In genomic region chr1:8396083-8396911, GRCh38 we compare ENCODE assay signal across 8 cellular contexts.
DNase-seq lines count a peak whose midpoint lies in the region; FAIRE-seq and TF ChIP-seq lines count a peak whose summit lies in the region.
"Had no signal": no experiment of that assay in that cellular context is flagged by ENCODE, and none has a peak within 500 bp of the region (broad histone marks: within the 10 kb centered on the region; RNA-seq: fewer than 3 reads in every experiment).

No MANE protein-coding gene starts in this region.

- H3K36me3 ChIP-seq in Karpas-422 (ENCODE audit: insufficient read depth, low read length) (peaks cover 80% of the 10 kb centered on the region), astrocyte (ENCODE audit: insufficient read depth, low read length) (peaks cover 5% of the 10 kb centered on the region), kidney (ENCODE audit: control insufficient read depth in 1 of 2, insufficient read depth in 2 of 2, low read length in 2 of 2) (peaks cover 0 to 7% of the 10 kb centered on the region in 2 donors), thyroid gland (no peaks in the 10 kb centered on the region)
- H3K36me3 ChIP-seq: ovary had no signal

- H3K4me3 Mint-ChIP-seq in astrocyte (ENCODE audit: unreplicated experiment): peak overlapping the region; percentile 0

- H2AFZ ChIP-seq in Karpas-422 (ENCODE audit: low read length) (no peak overlapping the region), astrocyte (ENCODE audit: low read depth, low read length) (no peak overlapping the region)

- H3K4me2 ChIP-seq in Karpas-422 (ENCODE audit: low read depth, low read length, poor library complexity, severe bottlenecking) (peak overlapping the region; percentile 50), astrocyte (ENCODE audit: low read length) (peak overlapping the region; percentile 80)

- H3K36me3 Mint-ChIP-seq in astrocyte (ENCODE audit: low read depth, unreplicated experiment): peaks cover 9% of the 10 kb centered on the region

- H3K27ac ChIP-seq in Karpas-422 (ENCODE audit: low read length) (peak overlapping the region; percentile 71), astrocyte (ENCODE audit: low read depth, low read length) (peak overlapping the region; percentile 98), kidney (ENCODE audit: low read depth in 2 of 2, low read length in 2 of 2) (peak overlapping the region; percentile 72 to 76), thyroid gland (peak overlapping the region; percentile 30 to 60 (median 54))
- H3K27ac ChIP-seq: ovary had no signal

- no peak for TF ChIP-seq POLR2A in thyroid gland (IDR thresholded peaks at IDR 0.05)

- no peaks in the 10 kb centered on the region for H3K9me2 ChIP-seq in Karpas-422 (replicated peaks; ENCODE audit: insufficient read depth, low read length)

- FAIRE-seq in astrocyte (lab: Jason Lieb, UNC): no peak
- no peak for FAIRE-seq in kidney (lab: Jason Lieb, UNC)

- H3K4me1 ChIP-seq in Karpas-422 (ENCODE audit: low read length) (peaks cover 98% of the 10 kb centered on the region), astrocyte (ENCODE audit: insufficient read depth, low read length) (peaks cover 43% of the 10 kb centered on the region), kidney (ENCODE audit: control insufficient read depth in 1 of 2, insufficient read depth in 1 of 2, low read depth in 1 of 2, low read length in 2 of 2) (peaks cover 29 to 43% of the 10 kb centered on the region in 2 donors), thyroid gland (peaks cover 32 to 65% of the 10 kb centered on the region in 2 donors)

- no peaks in the 10 kb centered on the region for H3K27me3 ChIP-seq in Karpas-422 (ENCODE audit: low read length)
- no peaks in the 10 kb centered on the region for H3K27me3 ChIP-seq in astrocyte (ENCODE audit: insufficient read depth, low read length)
- H3K27me3 ChIP-seq in thyroid gland: no peaks in the 10 kb centered on the region
- H3K27me3 ChIP-seq: ovary had no signal

- TF ChIP-seq CTCF in astrocyte (IDR thresholded peaks at IDR 0.05; ENCODE audit: insufficient read depth, low read depth, low read length): no peak
- no peak for TF ChIP-seq CTCF in kidney (IDR thresholded peaks at IDR 0.05; ENCODE audit: borderline replicate concordance, extremely low read depth, insufficient read depth)
- TF ChIP-seq CTCF in thyroid gland (IDR thresholded peaks at IDR 0.05): no peak

- H3K9ac ChIP-seq in Karpas-422 (ENCODE audit: low read length): peak overlapping the region; percentile 21
- peak overlapping the region; percentile 84 for H3K9ac ChIP-seq in astrocyte (ENCODE audit: low read length)
- H3K9ac ChIP-seq in kidney (ENCODE audit: low read length in 2 of 2): no peak overlapping the region

- intact Hi-C loops in kidney (cut with DNase I): no loop called here
- intact Hi-C loops in thyroid gland (cut with DNase I): no loop called here

- no peaks in the 10 kb centered on the region for H3K9me3 ChIP-seq in Karpas-422 (ENCODE audit: low read length)
- H3K9me3 ChIP-seq in astrocyte (ENCODE audit: insufficient read depth, low read depth, low read length): no peaks in the 10 kb centered on the region
- no peaks in the 10 kb centered on the region for H3K9me3 ChIP-seq in kidney (ENCODE audit: control insufficient read depth in 1 of 2, low read length in 2 of 2)
- no peaks in the 10 kb centered on the region for H3K9me3 ChIP-seq in thyroid gland
- H3K9me3 ChIP-seq: ovary had no signal

- no peaks in the 10 kb centered on the region for H3K9me3 Mint-ChIP-seq in astrocyte (ENCODE audit: unreplicated experiment)

- 61 to 62% methylated on average over 8 of the region's 8 CpGs for WGBS in thyroid gland, 2 donors

- H3K4me3 ChIP-seq in Karpas-422 (ENCODE audit: low read length) (peak overlapping the region; percentile 23; the same call in 1 of the 2 replicates), astrocyte (ENCODE audit: insufficient read depth, low read depth, low read length) (peak overlapping the region; percentile 7), kidney (ENCODE audit: low read length in 2 of 2) (peak overlapping the region in 1 of 2 donors; percentile 6), thyroid gland (replicated peaks in 1 of 3) (no peak overlapping the region)
- H3K4me3 ChIP-seq: ovary had no signal

- H3K79me2 ChIP-seq in Karpas-422 (ENCODE audit: low read length) (peaks cover 97% of the 10 kb centered on the region), astrocyte (ENCODE audit: insufficient read depth, low read length) (peaks cover 58% of the 10 kb centered on the region)

- H3K4me1 Mint-ChIP-seq in astrocyte (ENCODE audit: low read depth, unreplicated experiment): peaks cover 52% of the 10 kb centered on the region

- DNase-seq in Karpas-422 (no peak), astrocyte (ENCODE audit: low read depth) (peak; percentile 82), kidney (no peak), thyroid gland (no peak), AML-193 (lab: John Stamatoyannopoulos, UW) (no peak)
- no peak for DNase-seq in stimulated activated CD4-positive, alpha-beta T cell treated with anti-CD3 and anti-CD28 coated beads, Interleukin-2, amount 100 ng/mL, for 48 hours
- no peak for DNase-seq in stimulated activated CD4-positive, alpha-beta T cell treated with anti-CD3 and anti-CD28 coated beads, Interleukin-4, amount 100 ng/mL, for 4 hours
- DNase-seq: ovary had no signal

- H4K20me1 ChIP-seq in Karpas-422 (ENCODE audit: insufficient read depth, low read depth, low read length): peaks cover 51% of the 10 kb centered on the region
- peaks cover 4% of the 10 kb centered on the region for H4K20me1 ChIP-seq in astrocyte (ENCODE audit: insufficient read depth, low read length)

- H3K27me3 Mint-ChIP-seq in astrocyte (ENCODE audit: low read depth, unreplicated experiment): no peaks in the 10 kb centered on the region

- H3K27ac Mint-ChIP-seq in astrocyte (ENCODE audit: unreplicated experiment): peak overlapping the region; percentile 91

Comparison
In these comparisons a context has a peak if more than half of its experiments do, and no peak if none do; other contexts are left out.
1. H3K4me3 ChIP-seq: peak in Karpas-422 (single experiment) and astrocyte (single experiment); none in thyroid gland (0 of 3).
2. H3K9ac ChIP-seq: peak in Karpas-422 (single experiment) and astrocyte (single experiment); none in kidney (0 of 2).
3. Peak in every context shown above with its lines, with median percentiles within 50 percentile points of each other: H3K27ac ChIP-seq.